ENCODE assay signal across 1 cellular context in the genomic region with DNA sequence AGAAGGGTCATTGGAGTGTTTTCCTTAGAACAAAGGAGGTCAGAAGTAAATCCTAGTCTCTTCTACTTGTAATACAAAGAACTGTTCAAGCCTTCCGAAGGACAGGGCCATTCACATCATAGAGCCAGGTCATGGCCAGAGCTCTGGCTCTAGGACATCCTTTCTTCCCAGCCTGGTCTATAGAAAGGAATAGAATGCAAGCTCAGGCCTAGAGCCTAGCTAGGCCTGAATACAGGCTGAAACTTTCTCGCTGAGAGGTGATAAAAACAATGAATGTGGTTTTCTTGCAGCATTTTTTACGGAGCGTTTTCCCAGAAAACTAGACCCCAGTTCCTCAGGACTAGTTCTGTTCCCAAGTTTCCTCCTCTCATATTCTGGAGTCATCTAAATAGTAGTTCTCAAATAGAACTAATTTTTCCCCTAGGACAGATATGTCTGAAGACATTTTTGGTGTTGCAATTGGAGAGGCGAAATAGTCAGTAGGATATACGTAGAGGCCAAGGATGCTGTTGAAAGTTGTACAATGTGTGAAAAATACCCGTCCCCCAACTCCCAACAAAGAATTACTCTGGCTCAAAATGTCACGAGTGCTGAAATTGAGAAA.
TF ChIP-seq lines count a peak whose summit lies in the region.

No MANE protein-coding gene starts in this region.

TF ChIP-seq in H1, 55 proteins besides CTCF, POLR2A, EP300 and RAD21:
- no peak for TF ChIP-seq CHD1 (IDR thresholded peaks at IDR 0.05; ENCODE audit: low read depth, low read length)
- no peak for TF ChIP-seq HDAC6 (IDR thresholded peaks at IDR 0.05; ENCODE audit: low read depth, low read length)
- TF ChIP-seq RBBP5 (IDR thresholded peaks at IDR 0.05; ENCODE audit: borderline replicate concordance, low read depth, low read length) = no peak
- no peak for TF ChIP-seq TBP (IDR thresholded peaks at IDR 0.05; ENCODE audit: low read depth, low read length)
- no peak for TF ChIP-seq TAF1 (IDR thresholded peaks at IDR 0.05; ENCODE audit: low read depth, low read length)
- TF ChIP-seq SAP30 (IDR thresholded peaks at IDR 0.05; ENCODE audit: insufficient read depth, insufficient replicate concordance, low read length) = no peak
- TF ChIP-seq ZNF274 (IDR thresholded peaks at IDR 0.05; ENCODE audit: borderline replicate concordance, extremely low read depth, low read length) = no peak
- TF ChIP-seq EZH2 (IDR thresholded peaks at IDR 0.05; ENCODE audit: low read depth, low read length, severe bottlenecking) = no peak
- TF ChIP-seq RXRA (IDR thresholded peaks at IDR 0.05; ENCODE audit: insufficient read depth, low read depth, low read length) = no peak
- no peak for TF ChIP-seq ASH2L (IDR thresholded peaks at IDR 0.05; ENCODE audit: low read length)
- no peak for TF ChIP-seq FOSL1 (IDR thresholded peaks at IDR 0.05; ENCODE audit: insufficient read depth, low read depth, low read length)
TF ChIP-seq in H1: peak in this region for 0.
